In genomic region chr1:28507646-28508434, GRCh38 we compare ENCODE assay signal across 8 cellular contexts. TPM values are rescaled to one million over a fixed set of nuclear protein-coding genes. Genes with fewer than 3 reads are reported as not detected.
DNase-seq lines count a peak whose midpoint lies in the region; TF ChIP-seq lines count a peak whose summit lies in the region.

No MANE protein-coding gene starts in this region.

- WGBS in hepatocyte (ENCODE audit: low lambda C conversion rate, missing lambda C conversion rate): 21% methylated on average over 10 of the region's 10 CpGs

- H3K27ac ChIP-seq in hepatocyte: peak overlapping the region; percentile 81

- TF ChIP-seq CTCF in hepatocyte (IDR thresholded peaks at IDR 0.05; ENCODE audit: poor library complexity): no peak

- no peak overlapping the region for H2AFZ ChIP-seq in hepatocyte

- H4K20me1 ChIP-seq in hepatocyte (ENCODE audit: insufficient read depth, poor library complexity, severe bottlenecking): peaks cover 54% of the 10 kb centered on the region

- peak overlapping the region; percentile 93 for H3K4me2 ChIP-seq in hepatocyte

- H3K4me1 ChIP-seq in hepatocyte (ENCODE audit: insufficient read depth): peaks cover 17% of the 10 kb centered on the region

- H3K9me3 ChIP-seq in hepatocyte (ENCODE audit: low read depth): no peaks in the 10 kb centered on the region

- H3K79me2 ChIP-seq in hepatocyte: peaks cover 51% of the 10 kb centered on the region

- no peaks in the 10 kb centered on the region for H3K27me3 ChIP-seq in hepatocyte

- no peaks in the 10 kb centered on the region for H3K9me2 ChIP-seq in hepatocyte (replicated peaks; ENCODE audit: insufficient read depth)

- H3K4me3 ChIP-seq in hepatocyte: peak overlapping the region; percentile 95

- DNase-seq in DMS 273 (lab: John Stamatoyannopoulos, UW; ENCODE audit: unreplicated experiment) (peak; percentile 39), DMS 273 treated with DMSO at 0.1 percent for 48 hours (lab: John Stamatoyannopoulos, UW) (no peak), hepatocyte (ENCODE audit: low spot score) (no peak), NCI-H446 treated with DMSO at 0.1 percent for 48 hours (lab: John Stamatoyannopoulos, UW) (no peak), SIG-M5 (lab: John Stamatoyannopoulos, UW) (no peak)
- peak; percentile 23 to 35 for DNase-seq in activated CD4-positive, alpha-beta T cell treated with anti-CD3 and anti-CD28 coated beads, Interleukin-2, amount 50 U/mL, for 24 hours (ENCODE audit: low read depth in 1 of 2, low spot score in 1 of 2)
- peak; percentile 24 for DNase-seq in stimulated activated CD8-positive, alpha-beta memory T cell treated with anti-CD3 and anti-CD28 coated beads, Interleukin-15, amount 100 ng/mL, for 24 hours (ENCODE audit: low read depth)
- no peak for DNase-seq in NK-92 treated with Interleukin-12 subunit alpha and Interleukin-12 subunit beta, amount 100 ng/mL, for 24 hours (lab: John Stamatoyannopoulos, UW)

- H3K36me3 ChIP-seq in hepatocyte (replicated peaks; ENCODE audit: insufficient read depth, low read depth): peaks cover 9% of the 10 kb centered on the region

RNA-seq across cellular contexts. Expression of gene RCC1, which starts 2.0 kb away (rescaled TPM):
- 37.3 and 38.5 TPM in 2 replicates for total RNA-seq in hepatocyte
- 15.7 and 23.5 TPM in 2 replicates for polyA plus RNA-seq in hepatocyte

RNA-seq across cellular contexts. Expression of gene TRNAU1AP, which starts 45.0 kb away (rescaled TPM):
- total RNA-seq in hepatocyte: 10.0 and 17.4 TPM in 2 replicates
- polyA plus RNA-seq in hepatocyte: 18.8 and 19.1 TPM in 2 replicates

Comparison
In these comparisons a context has a peak if more than half of its experiments do, and no peak if none do; other contexts are left out.
1. DNase-seq: peak in DMS 273 (single experiment), activated CD4-positive, alpha-beta T cell treated with anti-CD3 and anti-CD28 coated beads, Interleukin-2, amount 50 U/mL, for 24 hours (2 of 2) and stimulated activated CD8-positive, alpha-beta memory T cell treated with anti-CD3 and anti-CD28 coated beads, Interleukin-15, amount 100 ng/mL, for 24 hours (single experiment); none in DMS 273 treated with DMSO at 0.1 percent for 48 hours (single experiment), hepatocyte (single experiment), NK-92 treated with Interleukin-12 subunit alpha and Interleukin-12 subunit beta, amount 100 ng/mL, for 24 hours (single experiment), NCI-H446 treated with DMSO at 0.1 percent for 48 hours (single experiment) and SIG-M5 (single experiment).